8 cellular contexts compared by ENCODE assay signal in the genomic region with DNA sequence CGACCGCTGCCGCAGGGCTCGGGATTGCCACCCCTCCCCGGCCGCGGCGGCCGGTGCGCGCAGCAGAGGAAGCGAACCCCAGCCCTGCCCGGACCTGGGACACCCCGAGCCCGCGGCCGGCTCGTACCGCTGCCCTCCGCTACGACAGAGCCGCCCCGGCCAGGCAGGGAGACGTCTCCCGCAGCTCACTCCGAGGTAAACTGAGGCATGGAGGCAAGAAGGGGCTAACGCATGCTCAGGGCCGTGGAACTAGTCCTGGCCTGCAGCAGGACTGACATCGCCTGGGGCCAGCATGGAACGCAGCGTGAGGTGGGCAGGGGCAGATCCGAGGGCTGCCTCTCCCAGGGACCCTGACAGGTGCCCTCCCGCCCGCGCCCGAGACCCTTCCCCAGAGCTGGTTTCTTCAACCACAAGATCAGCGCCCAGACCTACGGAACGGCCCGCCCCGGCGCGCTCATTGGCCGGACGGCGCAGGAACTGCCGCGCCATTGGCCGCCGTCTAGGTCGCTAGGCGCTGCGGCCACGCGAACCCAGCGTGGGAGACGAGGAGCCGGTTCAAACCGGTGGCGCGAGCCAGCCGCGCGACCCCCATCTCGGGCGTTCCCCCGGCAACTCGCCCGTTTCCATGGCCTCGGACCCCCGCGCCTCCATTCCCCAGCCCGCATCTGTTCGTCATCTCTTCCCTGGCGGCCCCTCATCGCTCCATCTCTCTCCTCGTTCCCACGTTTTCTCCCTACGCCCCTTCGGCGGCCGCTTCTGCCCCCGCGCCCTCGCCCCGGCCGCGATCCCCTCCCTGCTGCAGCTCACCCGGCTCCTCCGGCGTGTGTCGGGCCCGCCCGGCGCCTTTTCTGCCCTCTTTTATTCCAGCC.
DNase-seq lines count a peak whose midpoint lies in the region; ATAC-seq lines count a peak whose summit lies in the region.

Gene SLC43A2, minus strand, starts transcription at position 848 of the 869 bp plus-strand sequence. CDS start 960 bp downstream, outside the sequence.

- ATAC-seq in HG02970 (IDR thresholded peaks at IDR 0.05; ENCODE audit: low FRiP score, unreplicated experiment) = peak; percentile 45
- peak; percentile 76 for ATAC-seq in central memory CD8-positive, alpha-beta T cell (replicated peaks; ENCODE audit: extremely low read depth, poor library complexity, severe bottlenecking)

- H3K27ac Mint-ChIP-seq in central memory CD8-positive, alpha-beta T cell (ENCODE audit: low read depth) = peak within 1 kb of the TSS; percentile 96

- DNase-seq in NCI-H2081 (lab: John Stamatoyannopoulos, UW) (peak; percentile 68 to 81), NCI-H2081 treated with DMSO at 0.1 percent for 48 hours (lab: John Stamatoyannopoulos, UW) (no peak), NCI-H2171 treated with DMSO at 0.1 percent for 48 hours (lab: John Stamatoyannopoulos, UW) (peak; percentile 94), iris pigment epithelial cell (ENCODE audit: low read depth) (peak; percentile 84), smooth muscle cell of the brain vasculature (ENCODE audit: low read depth, low spot score) (peak; percentile 35)
- peak; percentile 53 to 64 (median 58) for DNase-seq in activated CD4-positive, CD25-positive, alpha-beta regulatory T cell (lab: John Stamatoyannopoulos, UW)
- DNase-seq in central memory CD8-positive, alpha-beta T cell (ENCODE audit: low spot score in 2 of 2) = peak; percentile 50 to 58

- no peaks in the 10 kb centered on the region for H3K27me3 Mint-ChIP-seq in central memory CD8-positive, alpha-beta T cell

- H3K36me3 Mint-ChIP-seq in central memory CD8-positive, alpha-beta T cell (ENCODE audit: insufficient read depth) = peaks cover 13% of the 10 kb centered on the region

- H3K9me3 Mint-ChIP-seq in central memory CD8-positive, alpha-beta T cell = no peaks in the 10 kb centered on the region

- H3K4me3 Mint-ChIP-seq in central memory CD8-positive, alpha-beta T cell = peak within 1 kb of the TSS; percentile 97

- peaks cover 15% of the 10 kb centered on the region for H3K4me1 Mint-ChIP-seq in central memory CD8-positive, alpha-beta T cell
